10 cellular contexts compared by ENCODE assay signal in the genomic region with DNA sequence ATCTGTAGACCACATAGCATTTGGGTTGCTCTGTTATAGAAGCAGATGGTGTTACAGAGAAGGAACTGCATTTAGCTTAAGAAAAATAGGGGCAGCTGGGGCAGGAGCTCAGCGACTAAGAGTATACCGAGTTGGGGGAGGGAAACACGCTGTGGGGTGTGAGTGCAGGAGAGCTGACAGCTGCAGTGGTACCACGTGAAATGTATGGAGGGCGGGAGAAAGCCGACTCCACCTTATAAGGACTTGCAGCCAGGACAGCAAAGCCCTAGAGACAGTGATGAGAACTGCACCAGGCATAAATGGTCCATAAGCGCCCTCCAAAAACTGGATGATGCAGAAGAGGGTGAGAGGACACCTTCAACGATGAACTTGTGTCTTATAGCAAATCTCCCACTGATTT.
DNase-seq lines count a peak whose midpoint lies in the region; ATAC-seq, FAIRE-seq and TF ChIP-seq lines count a peak whose summit lies in the region.
"Had no signal": no experiment of that assay in that cellular context is flagged by ENCODE, and none has a peak within 500 bp of the region (broad histone marks: within the 10 kb centered on the region; RNA-seq: fewer than 3 reads in every experiment).

No MANE protein-coding gene starts in this region.

- BruUV-seq in K562 (replicated peaks; lab: Mats Ljungman, UMichigan): no TSS peak

- H3K27ac ChIP-seq in K562 (ENCODE audit: extremely low read depth, low read depth, low read length): no peak overlapping the region
- H3K27ac ChIP-seq in neutrophil: peak overlapping the region; percentile 80

- no peaks in the 10 kb centered on the region for H3K27me3 Mint-ChIP-seq in CD14-positive monocyte (ENCODE audit: low read depth in 3 of 3)

- no peaks in the 10 kb centered on the region for H3K9me1 ChIP-seq in K562 (ENCODE audit: control insufficient read depth, insufficient read depth, low read length)

- H3K4me2 ChIP-seq in K562 (ENCODE audit: insufficient read depth, low read length): no peak overlapping the region

- no peaks in the 10 kb centered on the region for H3K36me3 ChIP-seq in K562 (ENCODE audit: control insufficient read depth, insufficient read depth, low read length)
- H3K36me3 ChIP-seq in neutrophil: no peaks in the 10 kb centered on the region
- H3K36me3 ChIP-seq: HAP-1 had no signal

- no peak for TF ChIP-seq RAD21 in K562 (CRISPR knock-in tag; conservative IDR thresholded peaks at IDR 0.05 in 1 of 2, IDR thresholded peaks at IDR 0.05 in 1 of 2)

- H2AFZ ChIP-seq in K562 (ENCODE audit: low read depth, low read length): no peak overlapping the region

- H3K4me3 Mint-ChIP-seq in CD14-positive monocyte: peak overlapping the region; percentile 55 to 59

- in situ Hi-C loops in K562 (cut with MboI): no loop called here

- H3K4me3 ChIP-seq in K562: no peak overlapping the region
- no peak overlapping the region for H3K4me3 ChIP-seq in neutrophil (ENCODE audit: low read depth in 1 of 2, low read length in 1 of 2)
- no peak overlapping the region for H3K4me3 ChIP-seq in lower leg skin (ENCODE audit: low read depth, poor library complexity, severe bottlenecking)
- H3K4me3 ChIP-seq: HAP-1 had no signal

- H3K27ac Mint-ChIP-seq in CD14-positive monocyte: peak overlapping the region; percentile 90 to 99 (median 94)

- H3K9ac ChIP-seq in K562 (ENCODE audit: insufficient read depth in 1 of 2, low read depth in 2 of 2, low read length in 2 of 2): no peak overlapping the region

- TF ChIP-seq EP300 in K562 (IDR thresholded peaks at IDR 0.05; ENCODE audit: low read length): no peak

- peak; percentile 81 for ATAC-seq in GM18907 (IDR thresholded peaks at IDR 0.05; ENCODE audit: unreplicated experiment)
- peak; percentile 69 for ATAC-seq in HG03066 (IDR thresholded peaks at IDR 0.05; ENCODE audit: low read depth, unreplicated experiment)
- ATAC-seq in K562: peak; percentile 86

- intact Hi-C loops in CD14-positive monocyte (cut with micrococcal nuclease) (loop anchor here in 1 of 2 donors (5.0 kb wide), 1 partner anchor 48 kb away; no protein-coding TSS in a partner anchor), K562 (cut with micrococcal nuclease) (no loop called here), lower leg skin (cut with DNase I; ENCODE audit: low total_unique reads) (no loop called here)

- DNase-seq in CD14-positive monocyte (ENCODE audit: low spot score) (no peak), NCI-H510A (lab: John Stamatoyannopoulos, UW) (peak; percentile 86), K562 (ENCODE audit: extremely low read depth in 1 of 4, low spot score in 3 of 4) (peak; percentile 15 to 45 (median 34)), lower leg skin (ENCODE audit: low spot score in 2 of 2) (no peak), H4 (ENCODE audit: low spot score) (no peak)

- TF ChIP-seq CTCF in CD14-positive monocyte (IDR thresholded peaks at IDR 0.05) (no peak), K562 (IDR thresholded peaks at IDR 0.05 in 2 of 3, conservative IDR thresholded peaks at IDR 0.05 in 1 of 3; ENCODE audit: insufficient read depth in 2 of 3, low read depth in 1 of 3, low read length in 3 of 3) (0 out of 6 replicates have a peak, but pooled peaks of 1 of the 3 experiments have one; percentile 15), neutrophil (IDR thresholded peaks at IDR 0.05) (no peak), lower leg skin (IDR thresholded peaks at IDR 0.05) (no peak)

- H3K79me2 ChIP-seq in K562 (ENCODE audit: control insufficient read depth, insufficient read depth, low read length): no peaks in the 10 kb centered on the region

- peaks cover 11 to 43% of the 10 kb centered on the region in 2 experiments; a peak in 4 of 5 replicates for H3K27me3 ChIP-seq in K562 (ENCODE audit: control insufficient read depth in 2 of 2, insufficient read depth in 2 of 2, low read length in 2 of 2)
- H3K27me3 ChIP-seq in neutrophil: no peaks in the 10 kb centered on the region

- peaks cover 0 to 2% (median 0%) of the 10 kb centered on the region in 7 donors for H3K9me3 Mint-ChIP-seq in CD14-positive monocyte

- H3K36me3 Mint-ChIP-seq in CD14-positive monocyte: peaks cover 0 to 2% of the 10 kb centered on the region in 2 donors

- H3K4me1 ChIP-seq in K562 (replicated peaks in 1 of 2; ENCODE audit: control insufficient read depth in 2 of 2, insufficient read depth in 2 of 2, low read length in 2 of 2) (no peaks in the 10 kb centered on the region), neutrophil (ENCODE audit: control insufficient read depth in 1 of 2, insufficient read depth in 1 of 2, low read depth in 1 of 2, low read length in 1 of 2) (peaks cover 68 to 74% of the 10 kb centered on the region in 2 experiments)
- H3K4me1 ChIP-seq: HAP-1 had no signal

- WGBS in K562 (ENCODE audit: insufficient coverage, low coverage, missing lambda C conversion rate): 1% methylated on average over 6 of the region's 8 CpGs
- WGBS in lower leg skin, 2 donors: 55 to 60% methylated on average over 8 of the region's 8 CpGs

- TF ChIP-seq POLR2A in K562 (conservative IDR thresholded peaks at IDR 0.05) (no peak), lower leg skin (IDR thresholded peaks at IDR 0.05) (no peak)

- FAIRE-seq in K562 (lab: Jason Lieb, UNC): no peak
- FAIRE-seq: colon had no signal

- peaks cover 94% of the 10 kb centered on the region for H3K4me1 Mint-ChIP-seq in CD14-positive monocyte

- POLR2A ChIA-PET in K562 (lab: Yijun Ruan, JAX): no interaction called here

- H4K20me1 ChIP-seq in K562 (replicated peaks; ENCODE audit: control insufficient read depth, insufficient read depth, low read length): no peaks in the 10 kb centered on the region

- H3K9me3 ChIP-seq in K562 (replicated peaks; ENCODE audit: control insufficient read depth, insufficient read depth, low read depth, low read length): no peaks in the 10 kb centered on the region
- H3K9me3 ChIP-seq in neutrophil: no peaks in the 10 kb centered on the region
- H3K9me3 ChIP-seq: HAP-1 had no signal

- CTCF ChIA-PET in K562 (lab: Yijun Ruan, JAX; ENCODE audit: low intra/inter-chr PET ratio): no interaction called here

TF ChIP-seq in K562, 482 proteins besides CTCF, POLR2A, EP300 and RAD21 (continues in another document):
- TF ChIP-seq L3MBTL2 (IDR thresholded peaks at IDR 0.05) (peak; percentile 31; the same call in 1 of the 2 replicates), RNF2 (IDR thresholded peaks at IDR 0.05) (no peak), SRF (CRISPR knock-in tag; IDR thresholded peaks at IDR 0.05) (peak in 1 of 2 experiments; percentile 68; a peak in 1 of 4 replicates)
- TF ChIP-seq, protein P1, sequence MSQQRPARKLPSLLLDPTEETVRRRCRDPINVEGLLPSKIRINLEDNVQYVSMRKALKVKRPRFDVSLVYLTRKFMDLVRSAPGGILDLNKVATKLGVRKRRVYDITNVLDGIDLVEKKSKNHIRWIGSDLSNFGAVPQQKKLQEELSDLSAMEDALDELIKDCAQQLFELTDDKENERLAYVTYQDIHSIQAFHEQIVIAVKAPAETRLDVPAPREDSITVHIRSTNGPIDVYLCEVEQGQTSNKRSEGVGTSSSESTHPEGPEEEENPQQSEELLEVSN (IDR thresholded peaks at IDR 0.05; ENCODE audit: borderline replicate concordance in 1 of 2, extremely low read depth in 1 of 2, insufficient read depth in 1 of 2, insufficient read length in 1 of 2, low read depth in 1 of 2, low read length in 1 of 2, poor library complexity in 1 of 2, severe bottlenecking in 1 of 2): peak; percentile 45 to 52

Comparison
In these comparisons a context has a peak if more than half of its experiments do, and no peak if none do; other contexts are left out.
1. DNase-seq: peak in NCI-H510A (single experiment) and K562 (4 of 4); none in CD14-positive monocyte (single experiment), lower leg skin (0 of 2) and H4 (single experiment).
2. Peak in every context shown above with its lines, with median percentiles within 50 percentile points of each other: ATAC-seq.